In genomic region chr16:85393674-85394510, GRCh38 we compare ENCODE assay signal across 8 cellular contexts.
A peak's percentile ranks its signal among the peaks of the same experiment; 100 is the strongest.
DNase-seq lines count a peak whose midpoint lies in the region; ATAC-seq and TF ChIP-seq lines count a peak whose summit lies in the region.

No MANE protein-coding gene starts in this region.

- H3K4me3 ChIP-seq in iPS-20b (ENCODE audit: low read length) = peak overlapping the region; percentile 27; the same call in 1 of the 2 replicates

- no peaks in the 10 kb centered on the region for H3K36me3 ChIP-seq in iPS-20b (ENCODE audit: insufficient read depth, low read depth, low read length)

- ATAC-seq in SK-N-SH treated with all-trans-retinoic acid at 6 μM for 48 hours (peak; percentile 36), HG02970 (IDR thresholded peaks at IDR 0.05; ENCODE audit: low FRiP score, unreplicated experiment) (no peak), HG03520 (IDR thresholded peaks at IDR 0.05; ENCODE audit: unreplicated experiment) (no peak)
- ATAC-seq in activated naive CD8-positive, alpha-beta T cell treated with anti-CD3 and anti-CD28 coated beads, Interleukin-2, amount 10 ng/mL, durations not matched to agents 7 days and 5 days (ENCODE audit: low read depth) = peak; percentile 73

- H3K4me3 Mint-ChIP-seq in activated naive CD8-positive, alpha-beta T cell treated with anti-CD3 and anti-CD28 coated beads, Interleukin-2, amount 10 ng/mL, durations not matched to agents 7 days and 5 days = no peak overlapping the region

- DNase-seq in NCI-H748 (lab: John Stamatoyannopoulos, UW; ENCODE audit: unreplicated experiment) = peak; percentile 27
- DNase-seq in NCI-H748 treated with DMSO at 0.1 percent for 48 hours (lab: John Stamatoyannopoulos, UW) = no peak
- DNase-seq in activated naive CD8-positive, alpha-beta T cell treated with anti-CD3 and anti-CD28 coated beads, Interleukin-2, amount 10 ng/mL, durations not matched to agents 7 days and 5 days = peak; percentile 81
- DNase-seq in stimulated activated CD4-positive, alpha-beta T cell treated with anti-CD3 and anti-CD28 coated beads, Interleukin-2, amount 100 ng/mL, for 24 hours = peak; percentile 78 to 79

- H3K27me3 Mint-ChIP-seq in activated naive CD8-positive, alpha-beta T cell treated with anti-CD3 and anti-CD28 coated beads, Interleukin-2, amount 10 ng/mL, durations not matched to agents 7 days and 5 days = no peaks in the 10 kb centered on the region

- no peaks in the 10 kb centered on the region for H3K9me3 ChIP-seq in iPS-20b (ENCODE audit: insufficient read depth, low read depth, low read length)

- no peaks in the 10 kb centered on the region for H3K9me3 Mint-ChIP-seq in activated naive CD8-positive, alpha-beta T cell treated with anti-CD3 and anti-CD28 coated beads, Interleukin-2, amount 10 ng/mL, durations not matched to agents 7 days and 5 days

- no peak overlapping the region for H3K27ac Mint-ChIP-seq in activated naive CD8-positive, alpha-beta T cell treated with anti-CD3 and anti-CD28 coated beads, Interleukin-2, amount 10 ng/mL, durations not matched to agents 7 days and 5 days

- H3K9ac ChIP-seq in iPS-20b (ENCODE audit: low read depth, low read length) = no peak overlapping the region

- H3K4me1 Mint-ChIP-seq in activated naive CD8-positive, alpha-beta T cell treated with anti-CD3 and anti-CD28 coated beads, Interleukin-2, amount 10 ng/mL, durations not matched to agents 7 days and 5 days = no peaks in the 10 kb centered on the region

- H3K4me1 ChIP-seq in iPS-20b (ENCODE audit: insufficient read depth, low read length) = peaks cover 9% of the 10 kb centered on the region; the same call in 1 of the 2 replicates

- POLR2A ChIA-PET in activated naive CD8-positive, alpha-beta T cell treated with anti-CD3 and anti-CD28 coated beads, Interleukin-2, amount 10 ng/mL, durations not matched to agents 7 days and 5 days (lab: Charles Lee) = no interaction called here

- H3K27ac ChIP-seq in iPS-20b (ENCODE audit: low read length) = no peak overlapping the region

- H3K36me3 Mint-ChIP-seq in activated naive CD8-positive, alpha-beta T cell treated with anti-CD3 and anti-CD28 coated beads, Interleukin-2, amount 10 ng/mL, durations not matched to agents 7 days and 5 days = no peaks in the 10 kb centered on the region

- 0 out of 2 replicates have a peak, but pooled peaks cover 3% of the 10 kb centered on the region for H3K27me3 ChIP-seq in iPS-20b (ENCODE audit: insufficient read depth, low read length)

TF ChIP-seq in SK-N-SH treated with all-trans-retinoic acid at 6 μM for 48 hours, 23 proteins besides CTCF, POLR2A, EP300 and RAD21:
- TF ChIP-seq ZFP3 (CRISPR knock-in tag; IDR thresholded peaks at IDR 0.05) = peak; percentile 67
- no peak for TF ChIP-seq TOX (CRISPR knock-in tag; IDR thresholded peaks at IDR 0.05; ENCODE audit: borderline replicate concordance)
- TF ChIP-seq ISL1 (CRISPR knock-in tag; IDR thresholded peaks at IDR 0.05) = no peak

Comparison
In these comparisons a context has a peak if more than half of its experiments do, and no peak if none do; other contexts are left out.
1. ATAC-seq: peak in SK-N-SH treated with all-trans-retinoic acid at 6 μM for 48 hours (single experiment) and activated naive CD8-positive, alpha-beta T cell treated with anti-CD3 and anti-CD28 coated beads, Interleukin-2, amount 10 ng/mL, durations not matched to agents 7 days and 5 days (single experiment); none in HG02970 (single experiment) and HG03520 (single experiment).